ENCODE assay signal across 14 cellular contexts in genomic region chr6:20932284-20932683, GRCh38.
DNase-seq lines count a peak whose midpoint lies in the region; ATAC-seq, FAIRE-seq and TF ChIP-seq lines count a peak whose summit lies in the region.
"Had no signal": no experiment of that assay in that cellular context is flagged by ENCODE, and none has a peak within 500 bp of the region (broad histone marks: within the 10 kb centered on the region; RNA-seq: fewer than 3 reads in every experiment).

No MANE protein-coding gene starts in this region.

- no peak overlapping the region for H4K5ac ChIP-seq in mesendoderm (ENCODE audit: low read length)

- in situ Hi-C loops in K562 (cut with MboI) = no loop called here

- H3K27me3 Mint-ChIP-seq in GM23338 (ENCODE audit: insufficient read depth, low read depth, poor library complexity) = peaks cover 2% of the 10 kb centered on the region

- H3K9me2 ChIP-seq in GM23338 (ENCODE audit: insufficient read depth) = no peaks in the 10 kb centered on the region; the same call in 1 of the 2 replicates

- no peaks in the 10 kb centered on the region for H3K79me1 ChIP-seq in mesendoderm (ENCODE audit: low read length)

- no peak overlapping the region for H3K27ac ChIP-seq in GM23338 (ENCODE audit: low read depth)
- H3K27ac ChIP-seq in K562 (ENCODE audit: extremely low read depth, low read depth, low read length) = no peak overlapping the region
- no peak overlapping the region for H3K27ac ChIP-seq in mesendoderm (ENCODE audit: low read depth, low read length)

- TF ChIP-seq POLR2A in K562 (conservative IDR thresholded peaks at IDR 0.05) = no peak

- no peak for FAIRE-seq in K562 (lab: Jason Lieb, UNC)

- intact Hi-C loops in K562 (cut with micrococcal nuclease) = no loop called here

- H2BK5ac ChIP-seq in mesendoderm (ENCODE audit: low read length) = peak overlapping the region; percentile 84

- no peak for TF ChIP-seq RAD21 in K562 (CRISPR knock-in tag; conservative IDR thresholded peaks at IDR 0.05 in 1 of 2, IDR thresholded peaks at IDR 0.05 in 1 of 2)

- H3K4me3 ChIP-seq in GM23338 (no peak overlapping the region), K562 (no peak overlapping the region), mesendoderm (ENCODE audit: low read length) (no peak overlapping the region)
- H3K4me3 ChIP-seq: HAP-1, SK-N-MC had no signal

- no peak overlapping the region for H3K23ac ChIP-seq in mesendoderm (ENCODE audit: low read length)

- CTCF ChIA-PET in K562 (lab: Yijun Ruan, JAX; ENCODE audit: low intra/inter-chr PET ratio) = no interaction called here

- H3K36me3 ChIP-seq in GM23338 (ENCODE audit: insufficient read depth) (no peaks in the 10 kb centered on the region), K562 (ENCODE audit: control insufficient read depth, insufficient read depth, low read length) (no peaks in the 10 kb centered on the region), mesendoderm (ENCODE audit: control insufficient read depth, insufficient read depth, low read length) (no peaks in the 10 kb centered on the region)
- H3K36me3 ChIP-seq: HAP-1 had no signal

- H3K4me1 ChIP-seq in GM23338 (ENCODE audit: insufficient read depth) = peaks cover 7% of the 10 kb centered on the region; the same call in 1 of the 2 replicates
- H3K4me1 ChIP-seq in K562 (replicated peaks in 1 of 2; ENCODE audit: control insufficient read depth in 2 of 2, insufficient read depth in 2 of 2, low read length in 2 of 2) = no peaks in the 10 kb centered on the region
- H3K4me1 ChIP-seq in mesendoderm (ENCODE audit: control insufficient read depth, low read depth, low read length) = no peaks in the 10 kb centered on the region

- H3K27me3 ChIP-seq in GM23338 (ENCODE audit: insufficient read depth) (no peaks in the 10 kb centered on the region), K562 (ENCODE audit: control insufficient read depth in 2 of 2, insufficient read depth in 2 of 2, low read length in 2 of 2) (no peaks in the 10 kb centered on the region), mesendoderm (ENCODE audit: insufficient read depth, low read length, poor library complexity) (no peaks in the 10 kb centered on the region)

- BruUV-seq in K562 (replicated peaks; lab: Mats Ljungman, UMichigan) = no TSS peak

- POLR2A ChIA-PET in K562 (lab: Yijun Ruan, JAX) = no interaction called here

- DNase-seq in GM23338 (ENCODE audit: low spot score) (peak; percentile 24), NCI-H69 (lab: John Stamatoyannopoulos, UW) (peak; percentile 89), K562 (ENCODE audit: extremely low read depth in 1 of 4, low spot score in 3 of 4) (no peak), mesendoderm (peak; percentile 61), NCI-H226 (no peak), NCI-H82 (lab: John Stamatoyannopoulos, UW) (no peak), retina (no peak)
- DNase-seq: EL, MM.1S, NCI-H187 had no signal

- H3K4me1 Mint-ChIP-seq in GM23338 = peaks cover 11% of the 10 kb centered on the region

- no peak overlapping the region for H3K9ac ChIP-seq in K562 (ENCODE audit: insufficient read depth in 1 of 2, low read depth in 2 of 2, low read length in 2 of 2)
- no peak overlapping the region for H3K9ac ChIP-seq in mesendoderm (ENCODE audit: low read length)

- H3K18ac ChIP-seq in mesendoderm (ENCODE audit: low read length) = peak overlapping the region; percentile 90

- H2BK120ac ChIP-seq in mesendoderm (ENCODE audit: low read depth, low read length) = no peak overlapping the region

- no peaks in the 10 kb centered on the region for H4K20me1 ChIP-seq in GM23338 (replicated peaks; ENCODE audit: insufficient read depth)
- no peaks in the 10 kb centered on the region for H4K20me1 ChIP-seq in K562 (replicated peaks; ENCODE audit: control insufficient read depth, insufficient read depth, low read length)

- ATAC-seq in GM23338 = peak; percentile 45; the same call in 2 of the 3 replicates
- no peak for ATAC-seq in K562
- no peak for ATAC-seq in HG02763 (IDR thresholded peaks at IDR 0.05; ENCODE audit: unreplicated experiment)
- ATAC-seq: Right ventricle myocardium inferior had no signal

- H3F3A ChIP-seq in GM23338 (replicated peaks; ENCODE audit: low read depth) = no peaks in the 10 kb centered on the region

- no peak overlapping the region for H2BK15ac ChIP-seq in mesendoderm (replicated peaks; ENCODE audit: low read depth)

- no peaks in the 10 kb centered on the region for H3K36me3 Mint-ChIP-seq in GM23338 (ENCODE audit: low read depth)

- no peak overlapping the region for H3K4ac ChIP-seq in mesendoderm (ENCODE audit: low read depth, low read length)

- H3K9me1 ChIP-seq in K562 (ENCODE audit: control insufficient read depth, insufficient read depth, low read length) = no peaks in the 10 kb centered on the region

- H3K9me3 ChIP-seq in K562 (replicated peaks; ENCODE audit: control insufficient read depth, insufficient read depth, low read depth, low read length) = no peaks in the 10 kb centered on the region
- H3K9me3 ChIP-seq: HAP-1 had no signal

- no peak overlapping the region for H3K27ac Mint-ChIP-seq in GM23338

- no peaks in the 10 kb centered on the region for H3K9me3 Mint-ChIP-seq in GM23338

- no peak overlapping the region for H4K8ac ChIP-seq in mesendoderm (ENCODE audit: low read depth, low read length)

- H3K4me2 ChIP-seq in GM23338 (no peak overlapping the region), K562 (ENCODE audit: insufficient read depth, low read length) (no peak overlapping the region), mesendoderm (ENCODE audit: low read length) (no peak overlapping the region)

- H3K4me3 Mint-ChIP-seq in GM23338 = no peak overlapping the region

- TF ChIP-seq EP300 in K562 (IDR thresholded peaks at IDR 0.05; ENCODE audit: low read length) = no peak

- H3K56ac ChIP-seq in mesendoderm (ENCODE audit: low read length) = peak overlapping the region; percentile 61

- TF ChIP-seq CTCF in GM23338 (conservative IDR thresholded peaks at IDR 0.05; ENCODE audit: low read depth in 2 of 2) = no peak
- TF ChIP-seq CTCF in K562 (IDR thresholded peaks at IDR 0.05 in 2 of 3, conservative IDR thresholded peaks at IDR 0.05 in 1 of 3; ENCODE audit: insufficient read depth in 2 of 3, low read depth in 1 of 3, low read length in 3 of 3) = no peak

- H3K79me2 ChIP-seq in GM23338 (replicated peaks; ENCODE audit: insufficient read depth) = no peaks in the 10 kb centered on the region
- no peaks in the 10 kb centered on the region for H3K79me2 ChIP-seq in K562 (ENCODE audit: control insufficient read depth, insufficient read depth, low read length)
- no peaks in the 10 kb centered on the region for H3K79me2 ChIP-seq in mesendoderm (ENCODE audit: control insufficient read depth, insufficient read depth, low read length)

- no peak overlapping the region for H2AFZ ChIP-seq in GM23338
- H2AFZ ChIP-seq in K562 (ENCODE audit: low read depth, low read length) = no peak overlapping the region

- no peak overlapping the region for H2AK5ac ChIP-seq in mesendoderm (ENCODE audit: low read length)

- whole genome bisulfite sequencing in K562 (ENCODE audit: insufficient coverage, low coverage, missing lambda C conversion rate) = 36% methylated on average over 5 of the region's 5 CpGs
- no CpG with 5 or more reads among the region's 5 CpGs for WGBS in mesendoderm (ENCODE audit: extremely low coverage, insufficient coverage, low lambda C conversion rate)

TF ChIP-seq in GM23338, 12 proteins besides CTCF, POLR2A, EP300 and RAD21 (continues in another document):
- TF ChIP-seq NANOG (IDR thresholded peaks at IDR 0.05; ENCODE audit: borderline replicate concordance) (no peak), POLR2AphosphoS5 (IDR thresholded peaks at IDR 0.05; ENCODE audit: low read depth) (no peak), STAT1 (IDR thresholded peaks at IDR 0.05; ENCODE audit: unreplicated experiment) (no peak), EZH2 (IDR thresholded peaks at IDR 0.05; ENCODE audit: low read depth, unreplicated experiment) (no peak), ETS1 (IDR thresholded peaks at IDR 0.05) (no peak)

TF ChIP-seq in K562, 482 proteins besides CTCF, POLR2A, EP300 and RAD21 (continues in another document):
- TF ChIP-seq CAMTA2 (CRISPR knock-in tag; conservative IDR thresholded peaks at IDR 0.05) (no peak), ZNF586 (CRISPR knock-in tag; conservative IDR thresholded peaks at IDR 0.05) (no peak), MAFF (IDR thresholded peaks at IDR 0.05; ENCODE audit: low read length) (peak; percentile 12; the same call in 1 of the 2 replicates), ZNF644 (tag; IDR thresholded peaks at IDR 0.05; ENCODE audit: low read depth) (no peak), ELK3 (CRISPR knock-in tag; IDR thresholded peaks at IDR 0.05) (no peak), TAF15 (IDR thresholded peaks at IDR 0.05; ENCODE audit: low read depth, low read length) (no peak), C11orf30 (IDR thresholded peaks at IDR 0.05; ENCODE audit: low read depth) (peak; percentile 77), MAFG (tag; conservative IDR thresholded peaks at IDR 0.05) (peak; percentile 52; the same call in 1 of the 2 replicates), TFAP4 (CRISPR knock-in tag; IDR thresholded peaks at IDR 0.05; ENCODE audit: borderline replicate concordance) (no peak), BHLHE40 (IDR thresholded peaks at IDR 0.05; ENCODE audit: low read length) (no peak), NFE2 (IDR thresholded peaks at IDR 0.05; ENCODE audit: low read depth) (peak; percentile 60; the same call in 1 of the 2 replicates)

Comparison
In these comparisons a context has a peak if more than half of its experiments do, and no peak if none do; other contexts are left out.
1. DNase-seq: peak in GM23338 (single experiment), NCI-H69 (single experiment) and mesendoderm (single experiment); none in K562 (0 of 4), NCI-H226 (single experiment), NCI-H82 (single experiment) and retina (single experiment).